ENCODE assay signal across 24 cellular contexts in the genomic region with DNA sequence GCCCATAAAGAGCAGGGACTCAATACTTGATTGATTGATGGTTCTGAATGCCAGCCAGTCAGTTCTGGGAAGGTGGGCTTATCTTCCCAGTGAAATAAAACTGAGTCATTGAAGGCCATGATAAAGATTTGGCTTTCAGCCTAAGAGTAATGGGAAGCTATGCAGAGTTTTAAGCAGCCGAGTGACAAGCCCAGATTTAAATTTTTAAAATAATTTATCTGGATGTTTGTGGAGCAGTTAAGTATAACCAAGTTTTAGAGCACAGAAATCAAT.
DNase-seq lines count a peak whose midpoint lies in the region; ATAC-seq, FAIRE-seq and TF ChIP-seq lines count a peak whose summit lies in the region.
"Had no signal": no experiment of that assay in that cellular context is flagged by ENCODE, and none has a peak within 500 bp of the region (broad histone marks: within the 10 kb centered on the region; RNA-seq: fewer than 3 reads in every experiment).

No MANE protein-coding gene starts in this region.

- H3K9me3 ChIP-seq in SK-N-SH (no peaks in the 10 kb centered on the region), keratinocyte (ENCODE audit: control insufficient read depth, low read depth, low read length) (no peaks in the 10 kb centered on the region), upper lobe of left lung (peaks cover 0 to 6% (median 0%) of the 10 kb centered on the region in 4 donors)
- H3K9me3 ChIP-seq: thoracic aorta had no signal

- POLR2A ChIA-PET in SK-N-SH (lab: Yijun Ruan, JAX), result interaction anchor here (0.8 kb wide), 1 partner anchor 16 kb away, joined by 3 read pairs; no protein-coding TSS in a partner anchor

- 46% methylated on average over 1 of the region's 1 CpG for WGBS in SK-N-SH (ENCODE audit: low lambda C conversion rate)
- WGBS in upper lobe of left lung, 2 donors, result 61 to 71% methylated on average over 1 of the region's 1 CpG

- H3K4me1 ChIP-seq in SK-N-SH (ENCODE audit: control insufficient read depth in 1 of 2, insufficient read depth in 2 of 2, low read depth in 1 of 2, low read length in 1 of 2) (peaks cover 5 to 34% of the 10 kb centered on the region in 2 experiments; a peak in 2 of 4 replicates), keratinocyte (ENCODE audit: control insufficient read depth, extremely low read depth, insufficient read depth, low read length) (peaks cover 36% of the 10 kb centered on the region), upper lobe of left lung (peaks cover 0 to 9% (median 1%) of the 10 kb centered on the region in 4 donors)

- H3K4me3 ChIP-seq in SK-N-SH (ENCODE audit: low read depth in 2 of 2, low read length in 1 of 2) (no peak overlapping the region), bronchial epithelial cell (ENCODE audit: low read depth, low read length) (no peak overlapping the region), keratinocyte (ENCODE audit: control insufficient read depth in 2 of 3, extremely low read depth in 1 of 3, insufficient read depth in 2 of 3, low read depth in 1 of 3, low read length in 3 of 3) (peak overlapping the region in 2 of 3 experiments; percentile 39 to 59), upper lobe of left lung (no peak overlapping the region), H7 (ENCODE audit: insufficient read depth, low read depth, low read length) (no peak overlapping the region)
- H3K4me3 ChIP-seq: skin epidermis, thoracic aorta had no signal

- no peaks in the 10 kb centered on the region for H3F3A ChIP-seq in SK-N-SH (replicated peaks; ENCODE audit: insufficient read depth)

- FAIRE-seq in bronchial epithelial cell (lab: Jason Lieb, UNC), result no peak
- no peak for FAIRE-seq in keratinocyte (lab: Jason Lieb, UNC)

- no peak for DNase-seq in SK-N-SH
- peak; percentile 72 for DNase-seq in bronchial epithelial cell (ENCODE audit: low read depth)
- DNase-seq in keratinocyte (ENCODE audit: low read depth, low spot score), result no peak
- no peak for DNase-seq in upper lobe of left lung
- DNase-seq in H7, result no peak
- no peak for DNase-seq in NCI-H2227 (lab: John Stamatoyannopoulos, UW; ENCODE audit: unreplicated experiment)
- DNase-seq: activated CD8-positive, alpha-beta memory T cell treated with anti-CD3 and anti-CD28 coated beads, Interleukin-2, amount 50 U/mL, for 48 hours; activated CD8-positive, alpha-beta T cell treated with anti-CD3 and anti-CD28 coated beads for 36 hours; activated naive CD4-positive, alpha-beta T cell treated with Interleukin-2 at 50 U/mL for 16 hours; CD8-positive, alpha-beta memory T cell; head of caudate nucleus; KG1; naive thymus-derived CD4-positive, alpha-beta T cell; NCI-H1417 treated with DMSO at 0.1 percent for 48 hours; NCI-H2081 treated with DMSO at 0.1 percent for 48 hours; NCI-H345; NCI-H69; occipital lobe; SIG-M5; SW 1271 had no signal

- TF ChIP-seq POLR2A in upper lobe of left lung (IDR thresholded peaks at IDR 0.05), result no peak
- TF ChIP-seq POLR2A in GM18505 (IDR thresholded peaks at IDR 0.05; ENCODE audit: borderline replicate concordance, extremely low read depth, insufficient read depth, insufficient read length), result no peak

- CTCF ChIA-PET in SK-N-SH (lab: Yijun Ruan, JAX), result interaction anchor here (1.6 to 9.5 kb wide), 4 partner anchors 45 to 73 kb away, joined by 3 to 98 read pairs (median 14); no protein-coding TSS in a partner anchor

- H3K9me1 ChIP-seq in keratinocyte (ENCODE audit: control insufficient read depth, extremely low read depth, insufficient read depth, low read length), result no peaks in the 10 kb centered on the region

- no peaks in the 10 kb centered on the region for H3K9me2 ChIP-seq in SK-N-SH

- H3K36me3 ChIP-seq in SK-N-SH (replicated peaks in 1 of 2; ENCODE audit: control insufficient read depth in 1 of 2, insufficient read depth in 2 of 2, low read length in 1 of 2) (no peaks in the 10 kb centered on the region), bronchial epithelial cell (ENCODE audit: control insufficient read depth, insufficient read depth, low read length) (no peaks in the 10 kb centered on the region), keratinocyte (ENCODE audit: control insufficient read depth in 2 of 2, extremely low read depth in 1 of 2, insufficient read depth in 2 of 2, low read length in 2 of 2) (no peaks in the 10 kb centered on the region), upper lobe of left lung (no peaks in the 10 kb centered on the region), H7 (replicated peaks; ENCODE audit: control insufficient read depth, insufficient read depth, low read length) (no peaks in the 10 kb centered on the region)
- H3K36me3 ChIP-seq: thoracic aorta had no signal

- H4K20me1 ChIP-seq in SK-N-SH (ENCODE audit: insufficient read depth) (no peaks in the 10 kb centered on the region), keratinocyte (ENCODE audit: control insufficient read depth, extremely low read depth, insufficient read depth, low read length) (no peaks in the 10 kb centered on the region)

- H3K4me2 ChIP-seq in SK-N-SH (no peak overlapping the region), keratinocyte (ENCODE audit: control insufficient read depth, extremely low read depth, insufficient read depth, low read depth, low read length) (peak overlapping the region; percentile 89)

- dilution Hi-C loops in keratinocyte (cut with MboI; ENCODE audit: extremely low pct_ligation_motif_present, low sequenced_read_pairs), result no loop called here

- H3K27ac ChIP-seq in SK-N-SH (ENCODE audit: low read depth in 2 of 2, low read length in 1 of 2) (peak overlapping the region in 1 of 2 experiments; percentile 99; a peak in 2 of 4 replicates), keratinocyte (ENCODE audit: control insufficient read depth, insufficient read depth, low read length) (peak overlapping the region; percentile 94), upper lobe of left lung (peak overlapping the region in 3 of 4 donors; percentile 11 to 73 (median 15))
- H3K27ac ChIP-seq: thoracic aorta had no signal

- no peak overlapping the region for H2AFZ ChIP-seq in SK-N-SH (ENCODE audit: low read depth)
- peak overlapping the region; percentile 68 for H2AFZ ChIP-seq in keratinocyte (ENCODE audit: control insufficient read depth, low read length)

- no peak for TF ChIP-seq RAD21 in SK-N-SH (IDR thresholded peaks at IDR 0.05; ENCODE audit: low read length)

- TF ChIP-seq CTCF in SK-N-SH (IDR thresholded peaks at IDR 0.05) (no peak), bronchial epithelial cell (IDR thresholded peaks at IDR 0.05; ENCODE audit: insufficient read depth, low read length, severe bottlenecking) (no peak), keratinocyte (optimal IDR thresholded peaks at IDR 0.05 in 1 of 3, IDR thresholded peaks at IDR 0.05 in 1 of 3, conservative IDR thresholded peaks at IDR 0.05 in 1 of 3; ENCODE audit: extremely low read depth in 1 of 3, insufficient read depth in 2 of 3, low read length in 3 of 3) (no peak), upper lobe of left lung (IDR thresholded peaks at IDR 0.05) (no peak)

- H3K9ac ChIP-seq in SK-N-SH (no peak overlapping the region), keratinocyte (ENCODE audit: control insufficient read depth, extremely low read depth, insufficient read depth, low read length) (peak overlapping the region; percentile 52)

- no peaks in the 10 kb centered on the region for H3K79me2 ChIP-seq in SK-N-SH (ENCODE audit: insufficient read depth)
- H3K79me2 ChIP-seq in keratinocyte (ENCODE audit: control insufficient read depth, insufficient read depth, low read length), result no peaks in the 10 kb centered on the region

- ATAC-seq in upper lobe of left lung (ENCODE audit: low FRiP score in 2 of 2) (no peak), GM18505 (IDR thresholded peaks at IDR 0.05; ENCODE audit: unreplicated experiment) (no peak)
- ATAC-seq: activated CD8-positive, alpha-beta T cell treated with anti-CD3 and anti-CD28 coated beads for 36 hours; naive thymus-derived CD4-positive, alpha-beta T cell; Panc1 had no signal

- no peaks in the 10 kb centered on the region for H3K27me3 ChIP-seq in SK-N-SH (ENCODE audit: insufficient read depth)
- H3K27me3 ChIP-seq in bronchial epithelial cell (ENCODE audit: control insufficient read depth, insufficient read depth, low read length), result no peaks in the 10 kb centered on the region
- H3K27me3 ChIP-seq in keratinocyte (ENCODE audit: control insufficient read depth, extremely low read depth, insufficient read depth, low read length), result no peaks in the 10 kb centered on the region
- H3K27me3 ChIP-seq in upper lobe of left lung, result no peaks in the 10 kb centered on the region
- H3K27me3 ChIP-seq in H7 (ENCODE audit: control insufficient read depth, insufficient read depth, low read length), result no peaks in the 10 kb centered on the region

- peak in 1 of 2 experiments; percentile 25; a peak in 1 of 4 replicates for TF ChIP-seq EP300 in SK-N-SH (IDR thresholded peaks at IDR 0.05; ENCODE audit: borderline replicate concordance in 1 of 2, low read depth in 1 of 2, low read length in 1 of 2)
- TF ChIP-seq EP300 in upper lobe of left lung (IDR thresholded peaks at IDR 0.05), result peak in 2 of 4 donors; percentile 45 to 56

TF ChIP-seq in SK-N-SH, 30 proteins besides CTCF, POLR2A, EP300 and RAD21 (continues in another document):
- TF ChIP-seq GATA2 (CRISPR knock-in tag; IDR thresholded peaks at IDR 0.05), result peak; percentile 21; the same call in 1 of the 2 replicates
- TF ChIP-seq PBX3 (IDR thresholded peaks at IDR 0.05), result peak; percentile 64
- TF ChIP-seq NRF1 (IDR thresholded peaks at IDR 0.05; ENCODE audit: low read depth, low read length), result no peak

Comparison
In these comparisons a context has a peak if more than half of its experiments do, and no peak if none do; other contexts are left out.
1. H3K4me3 ChIP-seq: peak in keratinocyte (2 of 3); none in SK-N-SH (0 of 2), bronchial epithelial cell (single experiment), upper lobe of left lung (0 of 4) and H7 (single experiment).